In genomic region chr7:106285051-106285800, GRCh38 we compare ENCODE assay signal across 1 cellular context.
TF ChIP-seq lines count a peak whose summit lies in the region.

No MANE protein-coding gene starts in this region.

TF ChIP-seq in HepG2, 621 proteins besides CTCF, POLR2A, EP300 and RAD21 (continued from another document and continues in another):
- TF ChIP-seq, protein P1, sequence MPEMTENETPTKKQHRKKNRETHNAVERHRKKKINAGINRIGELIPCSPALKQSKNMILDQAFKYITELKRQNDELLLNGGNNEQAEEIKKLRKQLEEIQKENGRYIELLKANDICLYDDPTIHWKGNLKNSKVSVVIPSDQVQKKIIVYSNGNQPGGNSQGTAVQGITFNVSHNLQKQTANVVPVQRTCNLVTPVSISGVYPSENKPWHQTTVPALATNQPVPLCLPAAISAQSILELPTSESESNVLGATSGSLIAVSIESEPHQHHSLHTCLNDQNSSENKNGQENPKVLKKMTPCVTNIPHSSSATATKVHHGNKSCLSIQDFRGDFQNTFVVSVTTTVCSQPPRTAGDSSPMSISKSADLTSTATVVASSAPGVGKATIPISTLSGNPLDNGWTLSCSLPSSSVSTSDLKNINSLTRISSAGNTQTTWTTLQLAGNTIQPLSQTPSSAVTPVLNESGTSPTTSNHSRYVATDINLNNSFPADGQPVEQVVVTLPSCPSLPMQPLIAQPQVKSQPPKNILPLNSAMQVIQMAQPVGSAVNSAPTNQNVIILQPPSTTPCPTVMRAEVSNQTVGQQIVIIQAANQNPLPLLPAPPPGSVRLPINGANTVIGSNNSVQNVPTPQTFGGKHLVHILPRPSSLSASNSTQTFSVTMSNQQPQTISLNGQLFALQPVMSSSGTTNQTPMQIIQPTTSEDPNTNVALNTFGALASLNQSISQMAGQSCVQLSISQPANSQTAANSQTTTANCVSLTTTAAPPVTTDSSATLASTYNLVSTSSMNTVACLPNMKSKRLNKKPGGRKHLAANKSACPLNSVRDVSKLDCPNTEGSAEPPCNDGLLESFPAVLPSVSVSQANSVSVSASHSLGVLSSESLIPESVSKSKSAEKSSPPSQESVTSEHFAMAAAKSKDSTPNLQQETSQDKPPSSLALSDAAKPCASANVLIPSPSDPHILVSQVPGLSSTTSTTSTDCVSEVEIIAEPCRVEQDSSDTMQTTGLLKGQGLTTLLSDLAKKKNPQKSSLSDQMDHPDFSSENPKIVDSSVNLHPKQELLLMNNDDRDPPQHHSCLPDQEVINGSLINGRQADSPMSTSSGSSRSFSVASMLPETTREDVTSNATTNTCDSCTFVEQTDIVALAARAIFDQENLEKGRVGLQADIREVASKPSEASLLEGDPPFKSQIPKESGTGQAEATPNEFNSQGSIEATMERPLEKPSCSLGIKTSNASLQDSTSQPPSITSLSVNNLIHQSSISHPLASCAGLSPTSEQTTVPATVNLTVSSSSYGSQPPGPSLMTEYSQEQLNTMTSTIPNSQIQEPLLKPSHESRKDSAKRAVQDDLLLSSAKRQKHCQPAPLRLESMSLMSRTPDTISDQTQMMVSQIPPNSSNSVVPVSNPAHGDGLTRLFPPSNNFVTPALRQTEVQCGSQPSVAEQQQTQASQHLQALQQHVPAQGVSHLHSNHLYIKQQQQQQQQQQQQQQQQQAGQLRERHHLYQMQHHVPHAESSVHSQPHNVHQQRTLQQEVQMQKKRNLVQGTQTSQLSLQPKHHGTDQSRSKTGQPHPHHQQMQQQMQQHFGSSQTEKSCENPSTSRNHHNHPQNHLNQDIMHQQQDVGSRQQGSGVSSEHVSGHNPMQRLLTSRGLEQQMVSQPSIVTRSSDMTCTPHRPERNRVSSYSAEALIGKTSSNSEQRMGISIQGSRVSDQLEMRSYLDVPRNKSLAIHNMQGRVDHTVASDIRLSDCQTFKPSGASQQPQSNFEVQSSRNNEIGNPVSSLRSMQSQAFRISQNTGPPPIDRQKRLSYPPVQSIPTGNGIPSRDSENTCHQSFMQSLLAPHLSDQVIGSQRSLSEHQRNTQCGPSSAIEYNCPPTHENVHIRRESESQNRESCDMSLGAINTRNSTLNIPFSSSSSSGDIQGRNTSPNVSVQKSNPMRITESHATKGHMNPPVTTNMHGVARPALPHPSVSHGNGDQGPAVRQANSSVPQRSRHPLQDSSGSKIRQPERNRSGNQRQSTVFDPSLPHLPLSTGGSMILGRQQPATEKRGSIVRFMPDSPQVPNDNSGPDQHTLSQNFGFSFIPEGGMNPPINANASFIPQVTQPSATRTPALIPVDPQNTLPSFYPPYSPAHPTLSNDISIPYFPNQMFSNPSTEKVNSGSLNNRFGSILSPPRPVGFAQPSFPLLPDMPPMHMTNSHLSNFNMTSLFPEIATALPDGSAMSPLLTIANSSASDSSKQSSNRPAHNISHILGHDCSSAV (CRISPR knock-in tag; IDR thresholded peaks at IDR 0.05; ENCODE audit: borderline replicate concordance) = 0 out of 2 replicates have a peak, but pooled peaks have one; percentile 39
- TF ChIP-seq ZNF740 (CRISPR knock-in tag; IDR thresholded peaks at IDR 0.05) = no peak
- TF ChIP-seq ATF4 (CRISPR knock-in tag; IDR thresholded peaks at IDR 0.05) = no peak; a peak in 1 of 4 replicates
- no peak for TF ChIP-seq DDIT3 (CRISPR knock-in tag; IDR thresholded peaks at IDR 0.05)
- no peak for TF ChIP-seq DMTF1 (CRISPR knock-in tag; IDR thresholded peaks at IDR 0.05)
- no peak for TF ChIP-seq CEBPZ (IDR thresholded peaks at IDR 0.05; ENCODE audit: low read length)
- no peak for TF ChIP-seq SRSF9 (IDR thresholded peaks at IDR 0.05; ENCODE audit: borderline replicate concordance, insufficient read depth, low read depth, low read length, poor library complexity, severe bottlenecking)
- no peak for TF ChIP-seq ZKSCAN1 (IDR thresholded peaks at IDR 0.05; ENCODE audit: low read length)
- TF ChIP-seq HOXA5 (CRISPR knock-in tag; IDR thresholded peaks at IDR 0.05) = no peak; the same call in 1 of the 2 replicates
- no peak for TF ChIP-seq STAT5B (CRISPR knock-in tag; IDR thresholded peaks at IDR 0.05)
- TF ChIP-seq TBL1XR1 (IDR thresholded peaks at IDR 0.05; ENCODE audit: borderline replicate concordance, low read length, partially characterized antibody) = no peak
- 0 out of 2 replicates have a peak, but pooled peaks have one; percentile 18 for TF ChIP-seq HNRNPUL1 (IDR thresholded peaks at IDR 0.05; ENCODE audit: low read depth, low read length)
- TF ChIP-seq ZBTB10 (CRISPR knock-in tag; IDR thresholded peaks at IDR 0.05; ENCODE audit: borderline replicate concordance) = no peak
- peak; percentile 60; the same call in 1 of the 2 replicates for TF ChIP-seq ZFP36L1 (CRISPR knock-in tag; IDR thresholded peaks at IDR 0.05)
- TF ChIP-seq TEAD3 (CRISPR knock-in tag; optimal IDR thresholded peaks at IDR 0.05; ENCODE audit: borderline replicate concordance) = peak; percentile 39
- TF ChIP-seq ZKSCAN5 (CRISPR knock-in tag; IDR thresholded peaks at IDR 0.05) = no peak
- TF ChIP-seq ATRX (CRISPR knock-in tag; IDR thresholded peaks at IDR 0.05; ENCODE audit: borderline replicate concordance) = no peak
- peak; percentile 93 for TF ChIP-seq MAZ (IDR thresholded peaks at IDR 0.05; ENCODE audit: borderline replicate concordance, low read depth, low read length)
- peak; percentile 99 for TF ChIP-seq MAZ (CRISPR knock-in tag; IDR thresholded peaks at IDR 0.05; ENCODE audit: low read depth)
- no peak for TF ChIP-seq CC2D1A (CRISPR knock-in tag; IDR thresholded peaks at IDR 0.05)
- TF ChIP-seq TIGD3 (CRISPR knock-in tag; IDR thresholded peaks at IDR 0.05; ENCODE audit: borderline replicate concordance) = no peak
- no peak for TF ChIP-seq PBX2 (CRISPR knock-in tag; IDR thresholded peaks at IDR 0.05)
- no peak for TF ChIP-seq ZNF3 (CRISPR knock-in tag; IDR thresholded peaks at IDR 0.05)
- peak; percentile 18; the same call in 1 of the 2 replicates for TF ChIP-seq NFYC (CRISPR knock-in tag; IDR thresholded peaks at IDR 0.05)
- TF ChIP-seq ZNF30 (CRISPR knock-in tag; IDR thresholded peaks at IDR 0.05) = no peak
- peak; percentile 75 for TF ChIP-seq ZNF501 (CRISPR knock-in tag; IDR thresholded peaks at IDR 0.05)
- no peak for TF ChIP-seq ZNF619 (CRISPR knock-in tag; IDR thresholded peaks at IDR 0.05)
- no peak for TF ChIP-seq TP53 (CRISPR knock-in tag; conservative IDR thresholded peaks at IDR 0.05)
- TF ChIP-seq NCOA1 (CRISPR knock-in tag; IDR thresholded peaks at IDR 0.05) = peak; percentile 92
- peak; percentile 52; the same call in 1 of the 2 replicates for TF ChIP-seq USF2 (IDR thresholded peaks at IDR 0.05; ENCODE audit: low read depth, low read length)
- peak; percentile 84 for TF ChIP-seq USF2 (CRISPR knock-in tag; IDR thresholded peaks at IDR 0.05; ENCODE audit: borderline replicate concordance)
- no peak for TF ChIP-seq THYN1 (CRISPR knock-in tag; IDR thresholded peaks at IDR 0.05; ENCODE audit: borderline replicate concordance, low read depth)
